7 cellular contexts compared by ENCODE assay signal in the genomic region with DNA sequence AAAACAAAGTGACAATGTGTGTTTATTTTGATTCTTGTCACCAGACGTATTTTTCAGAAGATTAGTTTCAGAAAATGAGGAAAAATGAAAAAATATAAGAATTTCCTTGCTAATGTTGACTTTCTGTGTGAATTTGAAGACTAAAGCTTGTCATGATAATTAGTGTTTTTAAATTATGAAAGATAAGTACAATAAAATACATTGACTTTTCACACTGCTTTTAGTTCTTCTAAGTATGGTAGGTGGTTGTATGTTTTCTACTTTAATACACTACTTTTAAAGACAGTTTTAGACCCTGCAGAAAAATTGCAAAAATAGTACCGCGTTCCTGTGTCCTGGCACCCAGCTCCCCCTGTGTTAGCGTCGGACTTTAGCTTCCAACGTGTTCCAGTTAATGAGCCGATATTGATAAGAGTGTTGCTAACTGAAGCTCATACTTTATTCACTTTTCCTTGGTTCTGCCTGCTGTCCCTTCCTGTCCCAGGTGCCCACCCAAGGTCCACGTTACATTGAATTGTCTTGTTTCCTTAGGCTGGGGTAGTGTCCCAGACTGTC. TPM values are rescaled to one million over a fixed set of nuclear protein-coding genes. Genes with fewer than 3 reads are reported as not detected.
A peak's percentile ranks its signal among the peaks of the same experiment; 100 is the strongest.
DNase-seq lines count a peak whose midpoint lies in the region; ATAC-seq and TF ChIP-seq lines count a peak whose summit lies in the region.

No MANE protein-coding gene starts in this region.

- H3K27me3 ChIP-seq in GM23248 (replicated peaks; ENCODE audit: insufficient read depth) = no peaks in the 10 kb centered on the region
- H3K27me3 ChIP-seq in RWPE2 (ENCODE audit: insufficient read depth, poor library complexity, severe bottlenecking) = no peaks in the 10 kb centered on the region

- no peaks in the 10 kb centered on the region for H3K9me2 ChIP-seq in GM23248 (ENCODE audit: insufficient read depth)

- H3K9ac ChIP-seq in GM23248 = peak overlapping the region; percentile 88

- H3K4me1 ChIP-seq in GM23248 (ENCODE audit: insufficient read depth) = no peaks in the 10 kb centered on the region
- no peaks in the 10 kb centered on the region for H3K4me1 ChIP-seq in RWPE2 (ENCODE audit: insufficient read depth, poor library complexity, severe bottlenecking)

- peak; percentile 26 for TF ChIP-seq CTCF in RWPE2 (IDR thresholded peaks at IDR 0.05; ENCODE audit: poor library complexity, severe bottlenecking)
- TF ChIP-seq CTCF in fibroblast of mammary gland (conservative IDR thresholded peaks at IDR 0.05; ENCODE audit: control insufficient read depth, insufficient read depth, low read depth, low read length) = no peak
- no peak for TF ChIP-seq CTCF in retinal pigment epithelial cell (conservative IDR thresholded peaks at IDR 0.05; ENCODE audit: low read depth, low read length)

- H3F3A ChIP-seq in GM23248 (ENCODE audit: insufficient read depth) = no peaks in the 10 kb centered on the region

- H3K36me3 ChIP-seq in GM23248 (ENCODE audit: low read depth) = no peaks in the 10 kb centered on the region
- H3K36me3 ChIP-seq in RWPE2 (ENCODE audit: low read depth) = peaks cover 15% of the 10 kb centered on the region; the same call in 1 of the 2 replicates

- DNase-seq in GM23248 (peak; percentile 55), RWPE2 (ENCODE audit: low spot score) (no peak), fibroblast of mammary gland (ENCODE audit: low read depth) (peak; percentile 9), retinal pigment epithelial cell (ENCODE audit: low read depth) (no peak), AG08395 (ENCODE audit: low spot score) (no peak)

- H2AFZ ChIP-seq in GM23248 = peak overlapping the region; percentile 95

- in situ Hi-C loops in GM23248 (cut with MboI) = no loop called here

- peak overlapping the region; percentile 73 for H3K27ac ChIP-seq in GM23248
- H3K27ac ChIP-seq in RWPE2 (ENCODE audit: poor library complexity, severe bottlenecking) = peak overlapping the region; percentile 61

- H3K9me3 ChIP-seq in GM23248 (ENCODE audit: low read depth) (no peaks in the 10 kb centered on the region), RWPE2 (ENCODE audit: severe bottlenecking) (no peaks in the 10 kb centered on the region)

- WGBS in GM23248 (ENCODE audit: low coverage in 1 of 2, low lambda C conversion rate in 2 of 2, missing lambda C conversion rate in 2 of 2), 2 experiments = 0 to 3% methylated on average over 8 of the region's 8 CpGs

- H3K4me2 ChIP-seq in GM23248 (ENCODE audit: unreplicated experiment) = peak overlapping the region; percentile 91

- ATAC-seq in RWPE2 (ENCODE audit: low read depth) = no peak
- no peak for ATAC-seq in GM21717 (IDR thresholded peaks at IDR 0.05; ENCODE audit: unreplicated experiment)
- no peak for ATAC-seq in HG02884 (IDR thresholded peaks at IDR 0.05; ENCODE audit: unreplicated experiment)

- H4K20me1 ChIP-seq in GM23248 (ENCODE audit: insufficient read depth) = no peaks in the 10 kb centered on the region

- H3K79me2 ChIP-seq in GM23248 (ENCODE audit: insufficient read depth) = peaks cover 44% of the 10 kb centered on the region

- H3K4me3 ChIP-seq in GM23248 = peak overlapping the region; percentile 97
- peak overlapping the region; percentile 65 for H3K4me3 ChIP-seq in RWPE2 (ENCODE audit: severe bottlenecking)
- peak overlapping the region; percentile 94 for H3K4me3 ChIP-seq in fibroblast of mammary gland (ENCODE audit: control insufficient read depth, low read depth, low read length)
- H3K4me3 ChIP-seq in retinal pigment epithelial cell (ENCODE audit: low read length) = peak overlapping the region; percentile 78

RNA-seq across cellular contexts. Expression of gene RBFA, which starts 0.7 kb away (rescaled TPM):
- 23.4 and 28.2 TPM in 2 replicates for total RNA-seq in GM23248 (2014; rRNA removed; shearing (Covaris generic))
- 27.9 and 29.2 TPM in 2 replicates for polyA plus RNA-seq in GM23248 (2016; fragmentation: Nextera tagmentation; extraction: Ambion mirVana)

RNA-seq across cellular contexts. Expression of gene TXNL4A, which starts 46.6 kb away (rescaled TPM):
- 17.4 and 28.5 TPM in 2 replicates for total RNA-seq in GM23248 (2014; rRNA removed; shearing (Covaris generic))
- polyA plus RNA-seq in GM23248 (2016; fragmentation: Nextera tagmentation; extraction: Ambion mirVana) = 192 and 195 TPM in 2 replicates

Comparison
In these comparisons a context has a peak if more than half of its experiments do, and no peak if none do; other contexts are left out.
1. DNase-seq: peak in GM23248 (single experiment) and fibroblast of mammary gland (single experiment); none in RWPE2 (single experiment), retinal pigment epithelial cell (single experiment) and AG08395 (single experiment).
2. Peak in every context shown above with its lines, with median percentiles within 50 percentile points of each other: H3K4me3 ChIP-seq.